Comparison of ENCODE assay signal across 10 cellular contexts in genomic region chr17:41777157-41777578, GRCh38. TPM values are rescaled to one million over a fixed set of nuclear protein-coding genes. Genes with fewer than 3 reads are reported as not detected.
DNase-seq lines count a peak whose midpoint lies in the region; ATAC-seq and TF ChIP-seq lines count a peak whose summit lies in the region.
"Had no signal": no experiment of that assay in that cellular context is flagged by ENCODE, and none has a peak within 500 bp of the region (broad histone marks: within the 10 kb centered on the region; RNA-seq: fewer than 3 reads in every experiment).

No MANE protein-coding gene starts in this region.

- no peaks in the 10 kb centered on the region for H3K27me3 ChIP-seq in ectodermal cell (ENCODE audit: control insufficient read depth, insufficient read depth, low read length, poor library complexity, severe bottlenecking)
- H3K27me3 ChIP-seq in lung (ENCODE audit: control insufficient read depth, insufficient read depth) = no peaks in the 10 kb centered on the region

- H3K27ac ChIP-seq in ectodermal cell (ENCODE audit: insufficient read depth, low read depth, low read length, poor library complexity, severe bottlenecking) (peak overlapping the region; percentile 9), lung (ENCODE audit: low read depth in 1 of 2, low read length in 1 of 2) (peak overlapping the region; percentile 83 to 91)

- no peaks in the 10 kb centered on the region for H3K36me3 Mint-ChIP-seq in type B pancreatic cell
- H3K36me3 Mint-ChIP-seq in activated naive CD8-positive, alpha-beta T cell treated with anti-CD3 and anti-CD28 coated beads, Interleukin-2, amount 50 U/mL, for 24 hours (ENCODE audit: low read depth) = no peaks in the 10 kb centered on the region

- no peaks in the 10 kb centered on the region for H3K27me3 Mint-ChIP-seq in type B pancreatic cell
- H3K27me3 Mint-ChIP-seq in activated naive CD8-positive, alpha-beta T cell treated with anti-CD3 and anti-CD28 coated beads, Interleukin-2, amount 50 U/mL, for 24 hours = peaks cover 1% of the 10 kb centered on the region

- no peaks in the 10 kb centered on the region for H3K36me3 ChIP-seq in ectodermal cell (ENCODE audit: control insufficient read depth, insufficient read depth, low read length)
- H3K36me3 ChIP-seq in lung (ENCODE audit: control insufficient read depth in 2 of 2, insufficient read depth in 2 of 2, low read length in 2 of 2) = peaks cover 0 to 7% of the 10 kb centered on the region in 2 donors

- WGBS in ectodermal cell, 2 experiments = 74 to 82% methylated on average over 4 of the region's 4 CpGs
- 36 to 58% methylated on average over 3 to 4 of the region's 4 CpGs for WGBS in lung, 2 donors

- no peaks in the 10 kb centered on the region for H3K9me3 ChIP-seq in ectodermal cell (ENCODE audit: control insufficient read depth, low read length)
- H3K9me3 ChIP-seq in lung (ENCODE audit: control insufficient read depth in 2 of 2, insufficient read depth in 1 of 2, low read length in 1 of 2) = no peaks in the 10 kb centered on the region

- no peaks in the 10 kb centered on the region for H3K9me3 Mint-ChIP-seq in type B pancreatic cell
- no peaks in the 10 kb centered on the region for H3K9me3 Mint-ChIP-seq in activated naive CD8-positive, alpha-beta T cell treated with anti-CD3 and anti-CD28 coated beads, Interleukin-2, amount 50 U/mL, for 24 hours

- no peak overlapping the region for H3K4me3 ChIP-seq in ectodermal cell (ENCODE audit: insufficient read depth, low read depth, low read length)
- H3K4me3 ChIP-seq in lung = no peak overlapping the region

- peaks cover 22% of the 10 kb centered on the region for H3K4me1 Mint-ChIP-seq in type B pancreatic cell (ENCODE audit: unreplicated experiment)
- H3K4me1 Mint-ChIP-seq in activated naive CD8-positive, alpha-beta T cell treated with anti-CD3 and anti-CD28 coated beads, Interleukin-2, amount 50 U/mL, for 24 hours = no peaks in the 10 kb centered on the region

- DNase-seq in NCI-H146 (lab: John Stamatoyannopoulos, UW) (peak; percentile 55), lung (ENCODE audit: low spot score) (no peak), type B pancreatic cell (ENCODE audit: extremely low spot score, unreplicated experiment) (no peak), D341Med (ENCODE audit: low spot score) (no peak)
- DNase-seq in stimulated activated CD4-positive, alpha-beta T cell treated with anti-CD3 and anti-CD28 coated beads, Interleukin-2, amount 100 ng/mL, for 48 hours = no peak
- DNase-seq in activated naive CD8-positive, alpha-beta T cell treated with anti-CD3 and anti-CD28 coated beads, Interleukin-2, amount 50 U/mL, for 24 hours = no peak
- DNase-seq: MV-4-11 had no signal

- no peak for TF ChIP-seq CTCF in lung (IDR thresholded peaks at IDR 0.05; ENCODE audit: control extremely low read depth, extremely low read depth)
- no peak for TF ChIP-seq CTCF in type B pancreatic cell (conservative IDR thresholded peaks at IDR 0.05)

- no peak overlapping the region for H3K4me3 Mint-ChIP-seq in type B pancreatic cell
- no peak overlapping the region for H3K4me3 Mint-ChIP-seq in activated naive CD8-positive, alpha-beta T cell treated with anti-CD3 and anti-CD28 coated beads, Interleukin-2, amount 50 U/mL, for 24 hours

- peak overlapping the region; percentile 87 for H3K27ac Mint-ChIP-seq in type B pancreatic cell
- no peak overlapping the region for H3K27ac Mint-ChIP-seq in activated naive CD8-positive, alpha-beta T cell treated with anti-CD3 and anti-CD28 coated beads, Interleukin-2, amount 50 U/mL, for 24 hours

- H3K4me1 ChIP-seq in ectodermal cell (ENCODE audit: control insufficient read depth, insufficient read depth, low read length) (peaks cover 47% of the 10 kb centered on the region), lung (ENCODE audit: control insufficient read depth in 2 of 2, insufficient read depth in 2 of 2, low read length in 2 of 2) (peaks cover 10 to 53% of the 10 kb centered on the region in 2 donors)

- ATAC-seq in lung (ENCODE audit: insufficient read depth, low FRiP score) (no peak), HG02970 (IDR thresholded peaks at IDR 0.05; ENCODE audit: low FRiP score, unreplicated experiment) (no peak)
- ATAC-seq in activated naive CD8-positive, alpha-beta T cell treated with anti-CD3 and anti-CD28 coated beads, Interleukin-2, amount 50 U/mL, for 24 hours = no peak

RNA-seq across cellular contexts. Expression of gene JUP, which starts 9.3 kb away (rescaled TPM):
- 71.2 TPM for polyA plus RNA-seq in ectodermal cell (2013, experiment 1 of 4)
- 75.1 TPM for polyA plus RNA-seq in ectodermal cell (2013, experiment 2 of 4)
- polyA plus RNA-seq in ectodermal cell (2013, experiment 3 of 4) = 56.5 TPM
- polyA plus RNA-seq in ectodermal cell (2013, experiment 4 of 4) = 60.8 TPM
- 100 to 1,000 TPM; 118 to 150 TPM for total RNA-seq in lung
- 10 to 100 TPM; 60.9 to 83.6 TPM for polyA plus RNA-seq in lung
- total RNA-seq in type B pancreatic cell (ENCODE audit: low replicate concordance) = 169 and 505 TPM in 2 replicates

RNA-seq across cellular contexts. Expression of gene P3H4, which starts 34.6 kb away (rescaled TPM):
- 47.5 TPM for polyA plus RNA-seq in ectodermal cell (2013, experiment 1 of 4)
- polyA plus RNA-seq in ectodermal cell (2013, experiment 2 of 4) = 44.3 TPM
- polyA plus RNA-seq in ectodermal cell (2013, experiment 3 of 4) = 39.5 TPM
- 36.3 TPM for polyA plus RNA-seq in ectodermal cell (2013, experiment 4 of 4)
- 10 to 100 TPM; 12.3 to 13.2 TPM for total RNA-seq in lung
- polyA plus RNA-seq in lung = 1 to 10 TPM; 6.8 to 9.6 TPM
- 24.7 and 50.5 TPM in 2 replicates for total RNA-seq in type B pancreatic cell (ENCODE audit: low replicate concordance)

RNA-seq across cellular contexts. Expression of gene FKBP10, which starts 35.6 kb away (rescaled TPM):
- 251 TPM for polyA plus RNA-seq in ectodermal cell (2013, experiment 1 of 4)
- 227 TPM for polyA plus RNA-seq in ectodermal cell (2013, experiment 2 of 4)
- polyA plus RNA-seq in ectodermal cell (2013, experiment 3 of 4) = 204 TPM
- polyA plus RNA-seq in ectodermal cell (2013, experiment 4 of 4) = 223 TPM
- total RNA-seq in lung (10 to 100 TPM; 53.2 to 64.4 TPM), type B pancreatic cell (ENCODE audit: low replicate concordance) (54.3 and 249 TPM in 2 replicates)
- 10 to 100 TPM; 32.6 to 43.3 TPM for polyA plus RNA-seq in lung

RNA-seq across cellular contexts. Expression of gene HAP1, which starts 42.7 kb away (rescaled TPM):
- 2.0 TPM for polyA plus RNA-seq in ectodermal cell (2013, experiment 1 of 4)
- 1.8 TPM for polyA plus RNA-seq in ectodermal cell (2013, experiment 2 of 4)
- 1.0 TPM for polyA plus RNA-seq in ectodermal cell (2013, experiment 3 of 4)
- 1.1 TPM for polyA plus RNA-seq in ectodermal cell (2013, experiment 4 of 4)
- total RNA-seq in lung = under 1 TPM; 0.21 to 0.26 TPM
- under 1 TPM; 0.07 to 0.57 TPM for polyA plus RNA-seq in lung
- 4.3 and 11.6 TPM in 2 replicates for total RNA-seq in type B pancreatic cell (ENCODE audit: low replicate concordance)
- total RNA-seq: mononuclear cell had no signal

RNA-seq across cellular contexts. Expression of gene NT5C3B, which starts 58.9 kb away (rescaled TPM):
- polyA plus RNA-seq in ectodermal cell (2013, experiment 1 of 4) = 111 TPM
- 114 TPM for polyA plus RNA-seq in ectodermal cell (2013, experiment 2 of 4)
- 88.6 TPM for polyA plus RNA-seq in ectodermal cell (2013, experiment 3 of 4)
- 94.7 TPM for polyA plus RNA-seq in ectodermal cell (2013, experiment 4 of 4)
- total RNA-seq in lung = 10 to 100 TPM; 36.5 to 39.4 TPM
- polyA plus RNA-seq in lung = 10 to 100 TPM; 34.9 to 68.5 TPM
- 46.0 and 74.8 TPM in 2 replicates for total RNA-seq in type B pancreatic cell (ENCODE audit: low replicate concordance)
